ENCODE assay signal across 23 cellular contexts in genomic region chr10:47285381-47286115, GRCh38. TPM values are rescaled to one million over a fixed set of nuclear protein-coding genes. Genes with fewer than 3 reads are reported as not detected.
DNase-seq lines count a peak whose midpoint lies in the region; ATAC-seq and TF ChIP-seq lines count a peak whose summit lies in the region.
"Had no signal": no experiment of that assay in that cellular context is flagged by ENCODE, and none has a peak within 500 bp of the region (broad histone marks: within the 10 kb centered on the region; RNA-seq: fewer than 3 reads in every experiment).

No MANE protein-coding gene starts in this region.

- H3K36me3 Mint-ChIP-seq in activated CD4-positive, alpha-beta T cell treated with anti-CD3 and anti-CD28 coated beads, Interleukin-2, amount 10 ng/mL, durations not matched to agents 7 days and 5 days (ENCODE audit: low read depth), result no peaks in the 10 kb centered on the region
- no peaks in the 10 kb centered on the region for H3K36me3 Mint-ChIP-seq in CD8-positive, alpha-beta T cell
- no peaks in the 10 kb centered on the region for H3K36me3 Mint-ChIP-seq in activated T-helper 17 cell treated with anti-CD3 and anti-CD28 coated beads, Interleukin-2, amount 50 U/mL, for 72 hours (ENCODE audit: low read depth)

- H3K4me3 Mint-ChIP-seq in activated CD4-positive, alpha-beta T cell treated with anti-CD3 and anti-CD28 coated beads, Interleukin-2, amount 10 ng/mL, durations not matched to agents 7 days and 5 days, result no peak overlapping the region
- peak overlapping the region; percentile 40 for H3K4me3 Mint-ChIP-seq in CD8-positive, alpha-beta T cell
- H3K4me3 Mint-ChIP-seq in activated T-helper 17 cell treated with anti-CD3 and anti-CD28 coated beads, Interleukin-2, amount 50 U/mL, for 72 hours, result no peak overlapping the region
- H3K4me3 Mint-ChIP-seq: activated T-cell treated with anti-CD3 and anti-CD28 coated beads, Interleukin-2, amount 50 U/mL, for 4 hours; HFFc6 had no signal

- no peaks in the 10 kb centered on the region for H3K36me3 ChIP-seq in CD8-positive, alpha-beta T cell (ENCODE audit: insufficient read depth, low read length)
- no peaks in the 10 kb centered on the region for H3K36me3 ChIP-seq in HAP-1 (replicated peaks)
- H3K36me3 ChIP-seq: adrenal gland, ovary, upper lobe of left lung had no signal

- intact Hi-C loops in CD8-positive, alpha-beta T cell (cut with DNase I, micrococcal nuclease), result no loop called here

- no peak for TF ChIP-seq CTCF in CD8-positive, alpha-beta T cell (IDR thresholded peaks at IDR 0.05)

- DNase-seq in activated CD4-positive, alpha-beta T cell treated with anti-CD3 and anti-CD28 coated beads, Interleukin-2, amount 10 ng/mL, durations not matched to agents 7 days and 5 days, result no peak
- DNase-seq in activated CD4-positive, alpha-beta T cell treated with anti-CD3 and anti-CD28 coated beads, Interleukin-2, amount 50 U/mL, for 4 hours, result no peak
- DNase-seq in CD8-positive, alpha-beta T cell, result peak in 1 of 7 experiments; percentile 47
- DNase-seq in mesenteric fat pad (ENCODE audit: low spot score) (peak; percentile 47), NOMO-1 treated with DMSO at 0.1 percent for 48 hours (lab: John Stamatoyannopoulos, UW; ENCODE audit: unreplicated experiment) (no peak), HAP-1 (ENCODE audit: low spot score in 2 of 2) (no peak)
- DNase-seq: 8988T; activated CD4-positive, alpha-beta T cell treated with anti-CD3 and anti-CD28 coated beads for 48 hours; activated T-cell treated with anti-CD3 and anti-CD28 coated beads, Interleukin-2, amount 50 U/mL, for 4 hours; glutamatergic neuron; HFFc6; mammary epithelial cell; NCI-H1105 treated with DMSO at 0.1 percent for 48 hours; NCI-H2081; ovary; PC-9; SHP77 treated with DMSO at 0.1 percent for 48 hours; upper lobe of left lung had no signal

- H3K4me1 Mint-ChIP-seq in activated CD4-positive, alpha-beta T cell treated with anti-CD3 and anti-CD28 coated beads, Interleukin-2, amount 10 ng/mL, durations not matched to agents 7 days and 5 days, result peaks cover 32% of the 10 kb centered on the region
- peaks cover 43% of the 10 kb centered on the region for H3K4me1 Mint-ChIP-seq in CD8-positive, alpha-beta T cell (ENCODE audit: low read depth)
- H3K4me1 Mint-ChIP-seq in activated T-helper 17 cell treated with anti-CD3 and anti-CD28 coated beads, Interleukin-2, amount 50 U/mL, for 72 hours, result peaks cover 15% of the 10 kb centered on the region

- H3K9me3 ChIP-seq in CD8-positive, alpha-beta T cell (ENCODE audit: low read length), result no peaks in the 10 kb centered on the region
- no peaks in the 10 kb centered on the region for H3K9me3 ChIP-seq in HAP-1
- H3K9me3 ChIP-seq: adrenal gland, ovary, upper lobe of left lung had no signal

- CTCF ChIA-PET in activated CD4-positive, alpha-beta T cell treated with anti-CD3 and anti-CD28 coated beads, Interleukin-2, amount 10 ng/mL, durations not matched to agents 7 days and 5 days (lab: Charles Lee), result interaction anchor here (0.9 to 1.5 kb wide), 4 partner anchors 9 to 199 kb away, joined by 3 to 5 read pairs (median 4); no protein-coding TSS in a partner anchor
- CTCF ChIA-PET in CD8-positive, alpha-beta T cell (lab: Charles Lee), result interaction anchor here (1.7 to 2.7 kb wide), 2 partner anchors 26 to 237 kb away, joined by 6 to 11 read pairs; no protein-coding TSS in a partner anchor

- no peak overlapping the region for H3K27ac ChIP-seq in CD8-positive, alpha-beta T cell (ENCODE audit: low read depth, low read length)
- H3K27ac ChIP-seq: adrenal gland, ovary, PC-9, upper lobe of left lung had no signal

- in situ Hi-C loops in HAP-1 (cut with MboI; ENCODE audit: low sequenced_read_pairs), result no loop called here

- POLR2A ChIA-PET in activated CD4-positive, alpha-beta T cell treated with anti-CD3 and anti-CD28 coated beads, Interleukin-2, amount 10 ng/mL, durations not matched to agents 7 days and 5 days (lab: Charles Lee), result no interaction called here
- POLR2A ChIA-PET in CD8-positive, alpha-beta T cell (lab: Charles Lee), result interaction anchor here (0.7 to 1.8 kb wide), 2 partner anchors 23 to 112 kb away, joined by 3 to 4 read pairs; no protein-coding TSS in a partner anchor

- H3K9me3 Mint-ChIP-seq in activated CD4-positive, alpha-beta T cell treated with anti-CD3 and anti-CD28 coated beads, Interleukin-2, amount 10 ng/mL, durations not matched to agents 7 days and 5 days, result no peaks in the 10 kb centered on the region
- no peaks in the 10 kb centered on the region for H3K9me3 Mint-ChIP-seq in CD8-positive, alpha-beta T cell
- no peaks in the 10 kb centered on the region for H3K9me3 Mint-ChIP-seq in activated T-helper 17 cell treated with anti-CD3 and anti-CD28 coated beads, Interleukin-2, amount 50 U/mL, for 72 hours
- H3K9me3 Mint-ChIP-seq: activated T-cell treated with anti-CD3 and anti-CD28 coated beads, Interleukin-2, amount 50 U/mL, for 4 hours; HFFc6 had no signal

- no peak for ATAC-seq in CD8-positive, alpha-beta T cell
- no peak for ATAC-seq in activated T-helper 17 cell treated with anti-CD3 and anti-CD28 coated beads, Interleukin-2, amount 50 U/mL, for 72 hours (replicated peaks)
- ATAC-seq in HG02759 (IDR thresholded peaks at IDR 0.05; ENCODE audit: unreplicated experiment), result no peak
- ATAC-seq: activated T-cell treated with anti-CD3 and anti-CD28 coated beads, Interleukin-2, amount 50 U/mL, for 4 hours had no signal

- peaks cover 26% of the 10 kb centered on the region for H3K4me1 ChIP-seq in CD8-positive, alpha-beta T cell (ENCODE audit: insufficient read depth, low read length)
- no peaks in the 10 kb centered on the region for H3K4me1 ChIP-seq in HAP-1
- H3K4me1 ChIP-seq: adrenal gland, upper lobe of left lung had no signal

- H3K27ac Mint-ChIP-seq in activated CD4-positive, alpha-beta T cell treated with anti-CD3 and anti-CD28 coated beads, Interleukin-2, amount 10 ng/mL, durations not matched to agents 7 days and 5 days, result peak overlapping the region; percentile 84
- peak overlapping the region; percentile 70 for H3K27ac Mint-ChIP-seq in CD8-positive, alpha-beta T cell
- peak overlapping the region; percentile 24 for H3K27ac Mint-ChIP-seq in activated T-helper 17 cell treated with anti-CD3 and anti-CD28 coated beads, Interleukin-2, amount 50 U/mL, for 72 hours
- H3K27ac Mint-ChIP-seq: HFFc6 had no signal

- no peaks in the 10 kb centered on the region for H3K27me3 ChIP-seq in CD8-positive, alpha-beta T cell (ENCODE audit: insufficient read depth, low read length)
- H3K27me3 ChIP-seq in HAP-1 (ENCODE audit: low read depth), result no peaks in the 10 kb centered on the region
- H3K27me3 ChIP-seq: adrenal gland, ovary, upper lobe of left lung had no signal

- no peak overlapping the region for H3K4me3 ChIP-seq in CD8-positive, alpha-beta T cell (ENCODE audit: low read depth, low read length)
- H3K4me3 ChIP-seq in HAP-1, result no peak overlapping the region
- H3K4me3 ChIP-seq: adrenal gland, ovary, PC-9, upper lobe of left lung had no signal

- no peaks in the 10 kb centered on the region for H3K27me3 Mint-ChIP-seq in activated CD4-positive, alpha-beta T cell treated with anti-CD3 and anti-CD28 coated beads, Interleukin-2, amount 10 ng/mL, durations not matched to agents 7 days and 5 days
- H3K27me3 Mint-ChIP-seq in CD8-positive, alpha-beta T cell (ENCODE audit: low read depth), result no peaks in the 10 kb centered on the region
- no peaks in the 10 kb centered on the region for H3K27me3 Mint-ChIP-seq in activated T-helper 17 cell treated with anti-CD3 and anti-CD28 coated beads, Interleukin-2, amount 50 U/mL, for 72 hours

RNA-seq across cellular contexts. Expression of gene GDF10, which starts 14.4 kb away (rescaled TPM):
- under 1 TPM in 1 of 2 experiments, not detected in 1; 0.08 TPM for total RNA-seq in activated CD4-positive, alpha-beta T cell treated with anti-CD3 and anti-CD28 coated beads, Interleukin-2, amount 10 ng/mL, durations not matched to agents 7 days and 5 days
- under 1 TPM in 1 of 2 experiments, not detected in 1; 0.22 TPM for total RNA-seq in CD8-positive, alpha-beta T cell
- total RNA-seq in activated T-helper 17 cell treated with anti-CD3 and anti-CD28 coated beads, Interleukin-2, amount 50 U/mL, for 72 hours, result under 1 TPM in 1 of 2 donors, not detected in 1; 0.45 TPM
- 0.26 TPM for total RNA-seq in mesenteric fat pad
- total RNA-seq: HFFc6; mammary epithelial cell; PC-9; T-helper 1 cell treated with Interleukin-12 subunit alpha and Interleukin-12 subunit beta and Interleukin-4 antibody, amounts not matched to agents 30 ng/mL and 1 ng/mL, for 36 hours had no signal

RNA-seq across cellular contexts. Expression of gene GDF2, which starts 36.7 kb away (rescaled TPM):
- total RNA-seq in activated CD4-positive, alpha-beta T cell treated with anti-CD3 and anti-CD28 coated beads, Interleukin-2, amount 10 ng/mL, durations not matched to agents 7 days and 5 days, result not detected
- total RNA-seq in CD8-positive, alpha-beta T cell, result not detected
- total RNA-seq in activated T-helper 17 cell treated with anti-CD3 and anti-CD28 coated beads, Interleukin-2, amount 50 U/mL, for 72 hours, result not detected
- total RNA-seq in mesenteric fat pad, result not detected
- total RNA-seq: activated T-cell treated with anti-CD3 and anti-CD28 coated beads, Interleukin-2, amount 50 U/mL, for 4 hours; adrenal gland; fibroblast of lung; HFFc6; mammary epithelial cell; ovary; PC-9; T-helper 1 cell treated with Interleukin-12 subunit alpha and Interleukin-12 subunit beta and Interleukin-4 antibody, amounts not matched to agents 30 ng/mL and 1 ng/mL, for 36 hours; upper lobe of left lung had no signal

Comparison
In these comparisons a context has a peak if more than half of its experiments do, and no peak if none do; other contexts are left out.
1. H3K27ac Mint-ChIP-seq: peak in every context shown above with its lines; median percentile 84 in activated CD4-positive, alpha-beta T cell treated with anti-CD3 and anti-CD28 coated beads, Interleukin-2, amount 10 ng/mL, durations not matched to agents 7 days and 5 days; 70 in CD8-positive, alpha-beta T cell; 24 in activated T-helper 17 cell treated with anti-CD3 and anti-CD28 coated beads, Interleukin-2, amount 50 U/mL, for 72 hours.